In the genomic region with DNA sequence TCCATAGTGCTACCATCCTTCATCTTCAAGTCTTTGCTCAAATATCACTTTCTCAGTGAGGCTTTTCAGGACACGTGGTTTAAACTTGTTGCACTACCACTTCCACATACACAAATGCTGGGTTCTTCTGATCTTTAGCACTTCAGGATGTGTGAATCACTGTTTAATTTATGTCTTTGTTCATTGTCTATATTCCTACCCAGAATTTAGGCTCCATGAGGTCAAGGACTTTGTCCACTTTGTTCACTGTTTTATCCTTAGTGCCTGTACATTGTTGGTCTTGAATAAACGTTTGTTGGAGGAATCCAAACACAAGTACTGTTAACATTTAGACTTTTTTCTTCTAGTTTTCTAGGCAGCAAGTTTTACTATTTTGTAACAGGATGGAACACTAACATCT, we compare ENCODE assay signal across 1 cellular context.
TF ChIP-seq lines count a peak whose summit lies in the region.

No MANE protein-coding gene starts in this region.

TF ChIP-seq in endothelial cell of umbilical vein, 7 proteins besides CTCF, POLR2A, EP300 and RAD21 (continued from another document):
- TF ChIP-seq, protein P1, sequence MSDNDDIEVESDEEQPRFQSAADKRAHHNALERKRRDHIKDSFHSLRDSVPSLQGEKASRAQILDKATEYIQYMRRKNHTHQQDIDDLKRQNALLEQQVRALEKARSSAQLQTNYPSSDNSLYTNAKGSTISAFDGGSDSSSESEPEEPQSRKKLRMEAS (IDR thresholded peaks at IDR 0.05; ENCODE audit: insufficient read depth, insufficient read length), result peak; percentile 66
- peak; percentile 20 for TF ChIP-seq POLR2AphosphoS5 (IDR thresholded peaks at IDR 0.05; ENCODE audit: insufficient read depth, low read depth, low read length)
- no peak for TF ChIP-seq MYC (IDR thresholded peaks at IDR 0.05; ENCODE audit: low read depth, low read length)
TF ChIP-seq in endothelial cell of umbilical vein: peak in this region for 4.
